8 cellular contexts compared by ENCODE assay signal in genomic region chr17:68101075-68101991, GRCh38.
DNase-seq lines count a peak whose midpoint lies in the region; ATAC-seq, FAIRE-seq and TF ChIP-seq lines count a peak whose summit lies in the region.

No MANE protein-coding gene starts in this region.

- peak overlapping the region; percentile 57 for H3K4me3 ChIP-seq in HFF-Myc (replicated peaks; ENCODE audit: low read depth, low read length)
- peak overlapping the region; percentile 69 for H3K4me3 ChIP-seq in astrocyte (ENCODE audit: insufficient read depth, low read depth, low read length)
- H3K4me3 ChIP-seq in right atrium auricular region = peak overlapping the region; percentile 65 to 91

- H3K9ac ChIP-seq in astrocyte (ENCODE audit: low read length) = peak overlapping the region; percentile 85

- peaks cover 4% of the 10 kb centered on the region for H3K4me1 ChIP-seq in astrocyte (ENCODE audit: insufficient read depth, low read length)
- peaks cover 0 to 24% of the 10 kb centered on the region in 2 donors for H3K4me1 ChIP-seq in right atrium auricular region

- H3K27ac ChIP-seq in astrocyte (ENCODE audit: low read depth, low read length) (no peak overlapping the region), right atrium auricular region (peak overlapping the region; percentile 88 to 98)

- H3K36me3 ChIP-seq in astrocyte (ENCODE audit: insufficient read depth, low read length) = no peaks in the 10 kb centered on the region
- no peaks in the 10 kb centered on the region for H3K36me3 ChIP-seq in right atrium auricular region

- peak overlapping the region; percentile 95 for H3K4me2 ChIP-seq in astrocyte (ENCODE audit: low read length)

- no peaks in the 10 kb centered on the region for H3K27me3 Mint-ChIP-seq in T-helper 17 cell
- H3K27me3 Mint-ChIP-seq in astrocyte (ENCODE audit: low read depth, unreplicated experiment) = no peaks in the 10 kb centered on the region
- H3K27me3 Mint-ChIP-seq in type B pancreatic cell = no peaks in the 10 kb centered on the region

- H3K36me3 Mint-ChIP-seq in T-helper 17 cell (ENCODE audit: low read depth) (peaks cover 2% of the 10 kb centered on the region), astrocyte (ENCODE audit: low read depth, unreplicated experiment) (no peaks in the 10 kb centered on the region), type B pancreatic cell (peaks cover 7% of the 10 kb centered on the region)

- intact Hi-C loops in posterior vena cava (cut with DNase I) = no loop called here

- H3K9me3 ChIP-seq in T-helper 17 cell (ENCODE audit: control insufficient read depth, low read length, poor library complexity, severe bottlenecking) (no peaks in the 10 kb centered on the region), astrocyte (ENCODE audit: insufficient read depth, low read depth, low read length) (no peaks in the 10 kb centered on the region), right atrium auricular region (no peaks in the 10 kb centered on the region)

- peak; percentile 79 for ATAC-seq in T-helper 17 cell

- peak overlapping the region; percentile 96 for H2AFZ ChIP-seq in astrocyte (ENCODE audit: low read depth, low read length)

- H3K4me3 Mint-ChIP-seq in T-helper 17 cell = peak overlapping the region; percentile 94
- peak overlapping the region; percentile 95 for H3K4me3 Mint-ChIP-seq in astrocyte (ENCODE audit: unreplicated experiment)
- H3K4me3 Mint-ChIP-seq in type B pancreatic cell = peak overlapping the region; percentile 94

- H3K79me2 ChIP-seq in astrocyte (ENCODE audit: insufficient read depth, low read length) = peaks cover 12% of the 10 kb centered on the region

- peaks cover 5% of the 10 kb centered on the region for H4K20me1 ChIP-seq in astrocyte (ENCODE audit: insufficient read depth, low read length)

- no peak for FAIRE-seq in astrocyte (lab: Jason Lieb, UNC)

- peak overlapping the region; percentile 94 for H3K27ac Mint-ChIP-seq in T-helper 17 cell
- peak overlapping the region; percentile 87 for H3K27ac Mint-ChIP-seq in astrocyte (ENCODE audit: unreplicated experiment)
- H3K27ac Mint-ChIP-seq in type B pancreatic cell = peak overlapping the region; percentile 88

- TF ChIP-seq CTCF in HFF-Myc (IDR thresholded peaks at IDR 0.05; ENCODE audit: low read depth, low read length, missing control alignments) = no peak
- no peak for TF ChIP-seq CTCF in astrocyte (IDR thresholded peaks at IDR 0.05; ENCODE audit: insufficient read depth, low read depth, low read length)
- no peak for TF ChIP-seq CTCF in right atrium auricular region (IDR thresholded peaks at IDR 0.05)
- no peak for TF ChIP-seq CTCF in type B pancreatic cell (conservative IDR thresholded peaks at IDR 0.05)

- H3K27me3 ChIP-seq in astrocyte (ENCODE audit: insufficient read depth, low read length) = no peaks in the 10 kb centered on the region
- no peaks in the 10 kb centered on the region for H3K27me3 ChIP-seq in right atrium auricular region

- H3K4me1 Mint-ChIP-seq in T-helper 17 cell = peaks cover 26% of the 10 kb centered on the region
- H3K4me1 Mint-ChIP-seq in astrocyte (ENCODE audit: low read depth, unreplicated experiment) = peaks cover 3% of the 10 kb centered on the region
- peaks cover 11% of the 10 kb centered on the region for H3K4me1 Mint-ChIP-seq in type B pancreatic cell (ENCODE audit: unreplicated experiment)

- DNase-seq in DMS153 treated with DMSO at 0.1 percent for 48 hours (lab: John Stamatoyannopoulos, UW; ENCODE audit: unreplicated experiment) = peak; percentile 75
- peak; percentile 16 for DNase-seq in HFF-Myc (ENCODE audit: extremely low read depth, low read depth)
- peak; percentile 88 to 95 (median 91) for DNase-seq in NCI-H1417 (lab: John Stamatoyannopoulos, UW)
- DNase-seq in T-helper 17 cell = peak; percentile 36 to 69 (median 67)
- peak; percentile 86 for DNase-seq in astrocyte (ENCODE audit: low read depth)
- DNase-seq in right atrium auricular region (ENCODE audit: low spot score) = peak; percentile 90
- peak; percentile 96 for DNase-seq in posterior vena cava (ENCODE audit: low spot score)
- DNase-seq in type B pancreatic cell (ENCODE audit: extremely low spot score, unreplicated experiment) = peak; percentile 90

- no peaks in the 10 kb centered on the region for H3K9me3 Mint-ChIP-seq in astrocyte (ENCODE audit: unreplicated experiment)
- no peaks in the 10 kb centered on the region for H3K9me3 Mint-ChIP-seq in type B pancreatic cell

Comparison
In these comparisons a context has a peak if more than half of its experiments do, and no peak if none do; other contexts are left out.
1. DNase-seq: peak in every context shown above with its lines; median percentile 96 in posterior vena cava; 91 in NCI-H1417; 90 in right atrium auricular region; 90 in type B pancreatic cell; 86 in astrocyte; 75 in DMS153 treated with DMSO at 0.1 percent for 48 hours; 67 in T-helper 17 cell; 16 in HFF-Myc.